9 cellular contexts compared by ENCODE assay signal in genomic region chr12:25107920-25108319, GRCh38.
DNase-seq lines count a peak whose midpoint lies in the region; ATAC-seq lines count a peak whose summit lies in the region.
"Had no signal": no experiment of that assay in that cellular context is flagged by ENCODE, and none has a peak within 500 bp of the region (broad histone marks: within the 10 kb centered on the region; RNA-seq: fewer than 3 reads in every experiment).

No MANE protein-coding gene starts in this region.

- DNase-seq in pons (ENCODE audit: low spot score) (peak; percentile 34), HuH-7 (ENCODE audit: low spot score) (no peak), GOT3 (lab: John Stamatoyannopoulos, UW) (no peak), posterior vena cava (ENCODE audit: low spot score) (no peak)
- DNase-seq: NCI-H748 treated with DMSO at 0.1 percent for 48 hours had no signal

- intact Hi-C loops in posterior vena cava (cut with DNase I), result no loop called here

- ATAC-seq in GM18909 (IDR thresholded peaks at IDR 0.05; ENCODE audit: poor library complexity, unreplicated experiment) (peak; percentile 98), GM21737 (IDR thresholded peaks at IDR 0.05; ENCODE audit: unreplicated experiment) (peak; percentile 97), HG03432 (IDR thresholded peaks at IDR 0.05; ENCODE audit: unreplicated experiment) (peak; percentile 97)
- ATAC-seq: activated naive CD4-positive, alpha-beta T cell treated with anti-CD3 and anti-CD28 coated beads, Interleukin-2, amount 50 U/mL, for 72 hours had no signal
